ENCODE assay signal across 19 cellular contexts in genomic region chr20:24676978-24677370, GRCh38.
"Had no signal": no experiment of that assay in that cellular context is flagged by ENCODE, and none has a peak within 500 bp of the region (broad histone marks: within the 10 kb centered on the region; RNA-seq: fewer than 3 reads in every experiment).

No MANE protein-coding gene starts in this region.

- H3K27ac ChIP-seq: coronary artery, esophagus squamous epithelium, gastrocnemius medialis, lower lobe of right lung, neural progenitor cell, thyroid gland had no signal

- H3K4me3 ChIP-seq: coronary artery, esophagus squamous epithelium, gastrocnemius medialis, lower lobe of right lung, neural progenitor cell, thyroid gland had no signal

- H3K9me3 Mint-ChIP-seq: activated CD4-positive, alpha-beta memory T cell treated with anti-CD3 and anti-CD28 coated beads, Interleukin-2, amount 10 ng/mL, durations not matched to agents 7 days and 5 days; activated CD4-positive, alpha-beta T cell treated with anti-CD3 and anti-CD28 coated beads, Interleukin-2, amount 10 ng/mL, durations not matched to agents 24 days and 14 days; activated naive CD8-positive, alpha-beta T cell treated with anti-CD3 and anti-CD28 coated beads for 36 hours; activated T-helper 1 cell treated with anti-CD3 and anti-CD28 coated beads, Interleukin-12 subunit alpha, Interleukin-12 subunit beta, Interleukin-2, Interleukin-4 antibody, amounts not matched to agents 30 ng/mL and 10 ng/mL and 1 ng/mL, durations not matched to agents 14 hours and 24 hours and 36 hours; central memory CD8-positive, alpha-beta T cell; endodermal cell; naive thymus-derived CD8-positive, alpha-beta T cell had no signal

- H3K9ac ChIP-seq: neural progenitor cell had no signal

- H3K4me1 ChIP-seq: esophagus squamous epithelium, gastrocnemius medialis, lower lobe of right lung, neural progenitor cell had no signal

- H2AFZ ChIP-seq: neural progenitor cell had no signal

- H3K27ac Mint-ChIP-seq: activated CD4-positive, alpha-beta memory T cell treated with anti-CD3 and anti-CD28 coated beads, Interleukin-2, amount 10 ng/mL, durations not matched to agents 7 days and 5 days; activated CD4-positive, alpha-beta T cell treated with anti-CD3 and anti-CD28 coated beads, Interleukin-2, amount 10 ng/mL, durations not matched to agents 24 days and 14 days; activated naive CD8-positive, alpha-beta T cell treated with anti-CD3 and anti-CD28 coated beads for 36 hours; activated T-helper 1 cell treated with anti-CD3 and anti-CD28 coated beads, Interleukin-12 subunit alpha, Interleukin-12 subunit beta, Interleukin-2, Interleukin-4 antibody, amounts not matched to agents 30 ng/mL and 10 ng/mL and 1 ng/mL, durations not matched to agents 14 hours and 24 hours and 36 hours; endodermal cell; naive thymus-derived CD8-positive, alpha-beta T cell; neural progenitor cell had no signal

- H3K36me3 ChIP-seq: esophagus squamous epithelium, gastrocnemius medialis, lower lobe of right lung, neural progenitor cell, thyroid gland had no signal

- DNase-seq: activated CD4-positive, alpha-beta memory T cell treated with anti-CD3 and anti-CD28 coated beads, Interleukin-2, amount 10 ng/mL, durations not matched to agents 7 days and 5 days; activated CD4-positive, alpha-beta T cell treated with anti-CD3 and anti-CD28 coated beads, Interleukin-2, amount 10 ng/mL, durations not matched to agents 24 days and 14 days; activated naive CD8-positive, alpha-beta T cell treated with anti-CD3 and anti-CD28 coated beads for 36 hours; activated T-cell treated with anti-CD3 and anti-CD28 coated beads for 4 hours; esophagus squamous epithelium; gastrocnemius medialis; lower lobe of right lung; naive thymus-derived CD8-positive, alpha-beta T cell; stimulated activated CD4-positive, alpha-beta T cell treated with anti-CD3 and anti-CD28 coated beads, Interleukin-4, amount 100 ng/mL, for 1 hour; stimulated activated naive CD4-positive, alpha-beta T cell; thyroid gland had no signal

- H3K9me3 ChIP-seq: esophagus squamous epithelium, gastrocnemius medialis, lower lobe of right lung, thyroid gland had no signal

- H3K27me3 Mint-ChIP-seq: activated CD4-positive, alpha-beta memory T cell treated with anti-CD3 and anti-CD28 coated beads, Interleukin-2, amount 10 ng/mL, durations not matched to agents 7 days and 5 days; activated CD4-positive, alpha-beta T cell treated with anti-CD3 and anti-CD28 coated beads, Interleukin-2, amount 10 ng/mL, durations not matched to agents 24 days and 14 days; activated naive CD8-positive, alpha-beta T cell treated with anti-CD3 and anti-CD28 coated beads for 36 hours; central memory CD8-positive, alpha-beta T cell had no signal

- ATAC-seq: activated CD4-positive, CD25-positive, alpha-beta regulatory T cell treated with anti-CD3 and anti-CD28 coated beads, Interleukin-2, amount 50 U/mL, for 24 hours; gastrocnemius medialis; left lobe of liver; lower lobe of right lung; naive thymus-derived CD8-positive, alpha-beta T cell; SK-N-SH treated with all-trans-retinoic acid at 6 μM for 48 hours had no signal

- H3K4me3 Mint-ChIP-seq: activated CD4-positive, alpha-beta memory T cell treated with anti-CD3 and anti-CD28 coated beads, Interleukin-2, amount 10 ng/mL, durations not matched to agents 7 days and 5 days; activated CD4-positive, alpha-beta T cell treated with anti-CD3 and anti-CD28 coated beads, Interleukin-2, amount 10 ng/mL, durations not matched to agents 24 days and 14 days; activated naive CD8-positive, alpha-beta T cell treated with anti-CD3 and anti-CD28 coated beads for 36 hours; activated T-helper 1 cell treated with anti-CD3 and anti-CD28 coated beads, Interleukin-12 subunit alpha, Interleukin-12 subunit beta, Interleukin-2, Interleukin-4 antibody, amounts not matched to agents 30 ng/mL and 10 ng/mL and 1 ng/mL, durations not matched to agents 14 hours and 24 hours and 36 hours; central memory CD8-positive, alpha-beta T cell; endodermal cell; naive thymus-derived CD8-positive, alpha-beta T cell; neural progenitor cell had no signal

- H3K4me2 ChIP-seq: neural progenitor cell had no signal

- H3K36me3 Mint-ChIP-seq: activated naive CD8-positive, alpha-beta T cell treated with anti-CD3 and anti-CD28 coated beads for 36 hours; naive thymus-derived CD8-positive, alpha-beta T cell; neural progenitor cell had no signal

- H3K27me3 ChIP-seq: esophagus squamous epithelium, gastrocnemius medialis, neural progenitor cell, thyroid gland had no signal

- H3K4me1 Mint-ChIP-seq: activated CD4-positive, alpha-beta memory T cell treated with anti-CD3 and anti-CD28 coated beads, Interleukin-2, amount 10 ng/mL, durations not matched to agents 7 days and 5 days; activated CD4-positive, alpha-beta T cell treated with anti-CD3 and anti-CD28 coated beads, Interleukin-2, amount 10 ng/mL, durations not matched to agents 24 days and 14 days; activated naive CD8-positive, alpha-beta T cell treated with anti-CD3 and anti-CD28 coated beads for 36 hours; central memory CD8-positive, alpha-beta T cell; endodermal cell; naive thymus-derived CD8-positive, alpha-beta T cell had no signal
